Comparison of ENCODE assay signal across 10 cellular contexts in the genomic region with DNA sequence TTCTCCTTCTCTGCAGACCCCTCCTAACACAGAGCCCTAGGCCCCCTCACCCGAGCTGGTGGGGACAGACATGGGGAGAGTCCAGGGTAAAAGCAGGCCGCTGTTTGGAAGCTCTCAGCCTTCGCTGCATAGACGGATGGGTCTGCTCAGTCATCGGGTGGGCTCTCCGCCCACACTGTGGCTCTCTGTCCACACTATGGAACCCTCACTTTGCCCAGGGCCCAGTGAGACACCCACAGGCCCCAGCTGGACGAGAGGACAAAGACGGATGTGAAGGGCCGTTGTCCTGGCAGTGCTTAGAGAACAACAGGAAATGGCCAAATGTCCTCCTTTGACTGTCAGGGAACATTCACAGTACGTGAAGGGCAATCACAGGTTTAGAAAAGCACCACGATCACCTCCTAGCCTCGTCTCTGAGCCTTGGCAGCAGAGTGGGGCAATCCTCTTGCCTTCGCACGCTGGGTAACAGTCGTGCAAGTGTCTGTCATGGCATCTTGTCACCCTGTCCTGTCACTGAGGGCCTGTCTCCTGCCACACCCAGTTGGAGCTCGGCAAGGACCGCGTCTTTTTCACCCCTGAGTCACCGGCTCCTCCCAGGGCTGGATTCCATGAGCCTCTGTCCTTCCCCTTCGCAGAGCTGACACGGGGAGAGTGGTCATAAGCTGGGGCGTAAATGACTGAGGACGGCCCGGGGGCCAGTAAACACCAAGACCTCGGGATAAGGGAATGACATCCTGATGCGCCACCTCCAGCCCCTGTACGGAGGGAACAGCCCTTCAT.
A peak's percentile ranks its signal among the peaks of the same experiment; 100 is the strongest.
DNase-seq lines count a peak whose midpoint lies in the region; ATAC-seq, FAIRE-seq and TF ChIP-seq lines count a peak whose summit lies in the region.
"Had no signal": no experiment of that assay in that cellular context is flagged by ENCODE, and none has a peak within 500 bp of the region (broad histone marks: within the 10 kb centered on the region; RNA-seq: fewer than 3 reads in every experiment).

No MANE protein-coding gene starts in this region.

- peaks cover 45% of the 10 kb centered on the region for H3K4me1 Mint-ChIP-seq in stimulated activated memory B cell treated with anti-CD40 and anti-IgM and Interleukin-4, amounts not matched to agents 10 μg/mL and 1 μg/mL and 100 μg/mL, for 72 hours
- H3K4me1 Mint-ChIP-seq in naive thymus-derived CD8-positive, alpha-beta T cell, result peaks cover 8 to 18% (median 13%) of the 10 kb centered on the region in 4 donors

- no peak overlapping the region for H2AFZ ChIP-seq in SK-N-SH (ENCODE audit: low read depth)

- no peak for TF ChIP-seq EP300 in SK-N-SH (IDR thresholded peaks at IDR 0.05; ENCODE audit: borderline replicate concordance in 1 of 2, low read depth in 1 of 2, low read length in 1 of 2)
- no peak for TF ChIP-seq EP300 in ovary (IDR thresholded peaks at IDR 0.05)

- no peaks in the 10 kb centered on the region for H4K20me1 ChIP-seq in SK-N-SH (ENCODE audit: insufficient read depth)

- FAIRE-seq in RCC 7860 (lab: Jason Lieb, UNC), result no peak
- FAIRE-seq: GM12878 had no signal

- peak overlapping the region; percentile 88 for H3K27ac Mint-ChIP-seq in stimulated activated memory B cell treated with anti-CD40 and anti-IgM and Interleukin-4, amounts not matched to agents 10 μg/mL and 1 μg/mL and 100 μg/mL, for 72 hours
- peak overlapping the region in 1 of 10 donors; percentile 40 for H3K27ac Mint-ChIP-seq in naive thymus-derived CD8-positive, alpha-beta T cell
- H3K27ac Mint-ChIP-seq: activated naive CD4-positive, alpha-beta T cell treated with anti-CD3 and anti-CD28 coated beads for 36 hours had no signal

- TF ChIP-seq RAD21 in SK-N-SH (IDR thresholded peaks at IDR 0.05; ENCODE audit: low read length), result no peak

- WGBS in SK-N-SH (ENCODE audit: low lambda C conversion rate), result 86% methylated on average over 27 of the region's 27 CpGs
- WGBS in ovary, 3 donors, result 88 to 90% (median 89%) methylated on average over 27 of the region's 27 CpGs

- no peak overlapping the region for H3K4me2 ChIP-seq in SK-N-SH

- H3K27me3 ChIP-seq in SK-N-SH (ENCODE audit: insufficient read depth) (peaks cover 3% of the 10 kb centered on the region; the same call in 1 of the 2 replicates), ovary (no peaks in the 10 kb centered on the region)

- peaks cover 0 to 13% of the 10 kb centered on the region in 2 experiments; a peak in 1 of 4 replicates for H3K4me1 ChIP-seq in SK-N-SH (ENCODE audit: control insufficient read depth in 1 of 2, insufficient read depth in 2 of 2, low read depth in 1 of 2, low read length in 1 of 2)
- H3K4me1 ChIP-seq in ovary (ENCODE audit: insufficient read depth), result no peaks in the 10 kb centered on the region

- no peak overlapping the region for H3K4me3 Mint-ChIP-seq in stimulated activated memory B cell treated with anti-CD40 and anti-IgM and Interleukin-4, amounts not matched to agents 10 μg/mL and 1 μg/mL and 100 μg/mL, for 72 hours
- H3K4me3 Mint-ChIP-seq in naive thymus-derived CD8-positive, alpha-beta T cell, result no peak overlapping the region
- H3K4me3 Mint-ChIP-seq: activated naive CD4-positive, alpha-beta T cell treated with anti-CD3 and anti-CD28 coated beads for 36 hours had no signal

- no peak overlapping the region for H3K9ac ChIP-seq in SK-N-SH

- POLR2A ChIA-PET in SK-N-SH (lab: Yijun Ruan, JAX), result no interaction called here
- POLR2A ChIA-PET in naive thymus-derived CD8-positive, alpha-beta T cell (lab: Charles Lee), result no interaction called here

- H3K79me2 ChIP-seq in SK-N-SH (ENCODE audit: insufficient read depth), result no peaks in the 10 kb centered on the region

- H3K36me3 ChIP-seq in SK-N-SH (replicated peaks in 1 of 2; ENCODE audit: control insufficient read depth in 1 of 2, insufficient read depth in 2 of 2, low read length in 1 of 2) (no peaks in the 10 kb centered on the region), ovary (no peaks in the 10 kb centered on the region)

- no peaks in the 10 kb centered on the region for H3F3A ChIP-seq in SK-N-SH (replicated peaks; ENCODE audit: insufficient read depth)

- TF ChIP-seq CTCF in SK-N-SH (IDR thresholded peaks at IDR 0.05), result no peak
- no peak for TF ChIP-seq CTCF in ovary (IDR thresholded peaks at IDR 0.05)

- H3K27me3 Mint-ChIP-seq in stimulated activated memory B cell treated with anti-CD40 and anti-IgM and Interleukin-4, amounts not matched to agents 10 μg/mL and 1 μg/mL and 100 μg/mL, for 72 hours, result no peaks in the 10 kb centered on the region
- H3K27me3 Mint-ChIP-seq in naive thymus-derived CD8-positive, alpha-beta T cell, result no peaks in the 10 kb centered on the region

- H3K4me3 ChIP-seq in SK-N-SH (ENCODE audit: low read depth in 2 of 2, low read length in 1 of 2) (no peak overlapping the region), ovary (no peak overlapping the region)
- H3K4me3 ChIP-seq: GM12878 had no signal

- no peaks in the 10 kb centered on the region for H3K9me2 ChIP-seq in SK-N-SH

- intact Hi-C loops in Right ventricle myocardium superior (cut with DNase I) (no loop called here), ovary (cut with DNase I) (no loop called here)

- no peak for TF ChIP-seq POLR2A in ovary (IDR thresholded peaks at IDR 0.05)

- ATAC-seq in SK-N-SH treated with all-trans-retinoic acid at 6 μM for 48 hours (peak; percentile 18; the same call in 1 of the 3 replicates), Right ventricle myocardium superior (ENCODE audit: poor library complexity) (peak; percentile 8), GM21717 (IDR thresholded peaks at IDR 0.05; ENCODE audit: unreplicated experiment) (no peak)
- ATAC-seq in stimulated activated memory B cell treated with anti-CD40 and anti-IgM and Interleukin-4, amounts not matched to agents 10 μg/mL and 1 μg/mL and 100 μg/mL, for 72 hours, result no peak
- no peak for ATAC-seq in naive thymus-derived CD8-positive, alpha-beta T cell

- no peaks in the 10 kb centered on the region for H3K36me3 Mint-ChIP-seq in stimulated activated memory B cell treated with anti-CD40 and anti-IgM and Interleukin-4, amounts not matched to agents 10 μg/mL and 1 μg/mL and 100 μg/mL, for 72 hours
- peaks cover 0 to 8% (median 0%) of the 10 kb centered on the region in 3 donors for H3K36me3 Mint-ChIP-seq in naive thymus-derived CD8-positive, alpha-beta T cell

- H3K27ac ChIP-seq in SK-N-SH (ENCODE audit: low read depth in 2 of 2, low read length in 1 of 2) (no peak overlapping the region), ovary (no peak overlapping the region)

- no peaks in the 10 kb centered on the region for H3K9me3 Mint-ChIP-seq in stimulated activated memory B cell treated with anti-CD40 and anti-IgM and Interleukin-4, amounts not matched to agents 10 μg/mL and 1 μg/mL and 100 μg/mL, for 72 hours
- no peaks in the 10 kb centered on the region for H3K9me3 Mint-ChIP-seq in naive thymus-derived CD8-positive, alpha-beta T cell
- H3K9me3 Mint-ChIP-seq: activated naive CD4-positive, alpha-beta T cell treated with anti-CD3 and anti-CD28 coated beads for 36 hours had no signal

- DNase-seq in SK-N-SH (no peak), RCC 7860 (ENCODE audit: low spot score) (peak; percentile 81), Right ventricle myocardium superior (peak; percentile 59), ovary (no peak)
- no peak for DNase-seq in naive thymus-derived CD8-positive, alpha-beta T cell

- CTCF ChIA-PET in SK-N-SH (lab: Yijun Ruan, JAX), result interaction anchor here (1.0 to 33.3 kb wide), 3 partner anchors 12 to 38 kb away, joined by 3 to 325 read pairs (median 3); no protein-coding TSS in a partner anchor

- H3K9me3 ChIP-seq in SK-N-SH (no peaks in the 10 kb centered on the region), ovary (no peaks in the 10 kb centered on the region)

TF ChIP-seq in SK-N-SH treated with all-trans-retinoic acid at 6 μM for 48 hours, 23 proteins besides CTCF, POLR2A, EP300 and RAD21 (continues in another document):
- no peak for TF ChIP-seq GLIS3 (CRISPR knock-in tag; IDR thresholded peaks at IDR 0.05)
- TF ChIP-seq ZFP3 (CRISPR knock-in tag; IDR thresholded peaks at IDR 0.05), result no peak
- no peak for TF ChIP-seq ZNF70 (CRISPR knock-in tag; IDR thresholded peaks at IDR 0.05)
- no peak for TF ChIP-seq RARB (CRISPR knock-in tag; IDR thresholded peaks at IDR 0.05)

TF ChIP-seq in SK-N-SH, 30 proteins besides CTCF, POLR2A, EP300 and RAD21:
- TF ChIP-seq GATA2 (CRISPR knock-in tag; IDR thresholded peaks at IDR 0.05) (no peak), GABPA (IDR thresholded peaks at IDR 0.05; ENCODE audit: low read depth) (no peak), NFIC (IDR thresholded peaks at IDR 0.05; ENCODE audit: borderline replicate concordance) (no peak), SIN3A (IDR thresholded peaks at IDR 0.05; ENCODE audit: borderline replicate concordance, low read depth, low read length) (no peak)
- TF ChIP-seq, protein P1, sequence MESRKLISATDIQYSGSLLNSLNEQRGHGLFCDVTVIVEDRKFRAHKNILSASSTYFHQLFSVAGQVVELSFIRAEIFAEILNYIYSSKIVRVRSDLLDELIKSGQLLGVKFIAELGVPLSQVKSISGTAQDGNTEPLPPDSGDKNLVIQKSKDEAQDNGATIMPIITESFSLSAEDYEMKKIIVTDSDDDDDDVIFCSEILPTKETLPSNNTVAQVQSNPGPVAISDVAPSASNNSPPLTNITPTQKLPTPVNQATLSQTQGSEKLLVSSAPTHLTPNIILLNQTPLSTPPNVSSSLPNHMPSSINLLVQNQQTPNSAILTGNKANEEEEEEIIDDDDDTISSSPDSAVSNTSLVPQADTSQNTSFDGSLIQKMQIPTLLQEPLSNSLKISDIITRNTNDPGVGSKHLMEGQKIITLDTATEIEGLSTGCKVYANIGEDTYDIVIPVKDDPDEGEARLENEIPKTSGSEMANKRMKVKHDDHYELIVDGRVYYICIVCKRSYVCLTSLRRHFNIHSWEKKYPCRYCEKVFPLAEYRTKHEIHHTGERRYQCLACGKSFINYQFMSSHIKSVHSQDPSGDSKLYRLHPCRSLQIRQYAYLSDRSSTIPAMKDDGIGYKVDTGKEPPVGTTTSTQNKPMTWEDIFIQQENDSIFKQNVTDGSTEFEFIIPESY (IDR thresholded peaks at IDR 0.05; ENCODE audit: borderline replicate concordance, low read depth), result no peak
TF ChIP-seq in SK-N-SH: peak in this region for 0.

Comparison
In these comparisons a context has a peak if more than half of its experiments do, and no peak if none do; other contexts are left out.
1. ATAC-seq: peak in SK-N-SH treated with all-trans-retinoic acid at 6 μM for 48 hours (single experiment) and Right ventricle myocardium superior (single experiment); none in stimulated activated memory B cell treated with anti-CD40 and anti-IgM and Interleukin-4, amounts not matched to agents 10 μg/mL and 1 μg/mL and 100 μg/mL, for 72 hours (single experiment), GM21717 (single experiment) and naive thymus-derived CD8-positive, alpha-beta T cell (0 of 2).
2. DNase-seq: peak in RCC 7860 (single experiment) and Right ventricle myocardium superior (single experiment); none in SK-N-SH (single experiment), ovary (0 of 5) and naive thymus-derived CD8-positive, alpha-beta T cell (0 of 10).